8 cellular contexts compared by ENCODE assay signal in genomic region chr4:2794707-2795557, GRCh38. TPM values are rescaled to one million over a fixed set of nuclear protein-coding genes. Genes with fewer than 3 reads are reported as not detected.
DNase-seq lines count a peak whose midpoint lies in the region; ATAC-seq, FAIRE-seq and TF ChIP-seq lines count a peak whose summit lies in the region.

No MANE protein-coding gene starts in this region.

- no peak for FAIRE-seq in astrocyte (lab: Jason Lieb, UNC)

- no peak for TF ChIP-seq CTCF in astrocyte (IDR thresholded peaks at IDR 0.05; ENCODE audit: insufficient read depth, low read depth, low read length)
- TF ChIP-seq CTCF in thyroid gland (IDR thresholded peaks at IDR 0.05): no peak

- peak overlapping the region; percentile 63 for H3K9ac ChIP-seq in astrocyte (ENCODE audit: low read length)

- H3K79me2 ChIP-seq in astrocyte (ENCODE audit: insufficient read depth, low read length): peaks cover 43% of the 10 kb centered on the region

- no peaks in the 10 kb centered on the region for H3K27me3 Mint-ChIP-seq in astrocyte (ENCODE audit: low read depth, unreplicated experiment)

- H3K4me3 ChIP-seq in astrocyte (ENCODE audit: insufficient read depth, low read depth, low read length): no peak overlapping the region
- no peak overlapping the region for H3K4me3 ChIP-seq in thyroid gland (replicated peaks in 1 of 3)

- H2AFZ ChIP-seq in astrocyte (ENCODE audit: low read depth, low read length): peak overlapping the region; percentile 62

- intact Hi-C loops in left colon (cut with DNase I, micrococcal nuclease) (no loop called here), thyroid gland (cut with DNase I) (no loop called here)

- no peak overlapping the region for H3K27ac Mint-ChIP-seq in astrocyte (ENCODE audit: unreplicated experiment)

- no peak for ATAC-seq in left colon
- ATAC-seq in GM18909 (IDR thresholded peaks at IDR 0.05; ENCODE audit: poor library complexity, unreplicated experiment): no peak

- H3K27ac ChIP-seq in astrocyte (ENCODE audit: low read depth, low read length) (peak overlapping the region; percentile 41), thyroid gland (peak overlapping the region; percentile 10 to 70 (median 25))

- no peaks in the 10 kb centered on the region for H3K9me3 ChIP-seq in astrocyte (ENCODE audit: insufficient read depth, low read depth, low read length)
- no peaks in the 10 kb centered on the region for H3K9me3 ChIP-seq in thyroid gland

- TF ChIP-seq POLR2A in thyroid gland (IDR thresholded peaks at IDR 0.05): no peak

- H3K36me3 Mint-ChIP-seq in astrocyte (ENCODE audit: low read depth, unreplicated experiment): no peaks in the 10 kb centered on the region

- peaks cover 34% of the 10 kb centered on the region for H3K4me1 ChIP-seq in astrocyte (ENCODE audit: insufficient read depth, low read length)
- peaks cover 60 to 83% of the 10 kb centered on the region in 2 donors for H3K4me1 ChIP-seq in thyroid gland

- WGBS in thyroid gland, 2 donors: 58 to 64% methylated on average over 5 to 8 of the region's 12 CpGs

- H3K36me3 ChIP-seq in astrocyte (ENCODE audit: insufficient read depth, low read length): no peaks in the 10 kb centered on the region
- no peaks in the 10 kb centered on the region for H3K36me3 ChIP-seq in thyroid gland

- H3K4me2 ChIP-seq in astrocyte (ENCODE audit: low read length): peak overlapping the region; percentile 82

- H3K4me1 Mint-ChIP-seq in astrocyte (ENCODE audit: low read depth, unreplicated experiment): peaks cover 9% of the 10 kb centered on the region

- no peaks in the 10 kb centered on the region for H3K9me3 Mint-ChIP-seq in astrocyte (ENCODE audit: unreplicated experiment)

- peak overlapping the region; percentile 86 for H3K4me3 Mint-ChIP-seq in astrocyte (ENCODE audit: unreplicated experiment)

- H3K27me3 ChIP-seq in astrocyte (ENCODE audit: insufficient read depth, low read length) (no peaks in the 10 kb centered on the region), thyroid gland (no peaks in the 10 kb centered on the region)

- peak; percentile 61 for DNase-seq in activated effector memory CD4-positive, alpha-beta T cell treated with anti-CD3 and anti-CD28 coated beads, Interleukin-2, amount 50 U/mL, for 16 hours
- no peak for DNase-seq in activated effector memory CD4-positive, alpha-beta T cell treated with Interleukin-2 at 50 U/mL for 16 hours
- DNase-seq in astrocyte (ENCODE audit: low read depth) (peak; percentile 72), left colon (peak; percentile 62 to 73), thyroid gland (peak; percentile 64 to 68), NCI-H82 (lab: John Stamatoyannopoulos, UW) (no peak)
- DNase-seq in stimulated activated naive CD4-positive, alpha-beta T cell treated with Interleukin-2 at 50 U/mL for 16 hours (lab: John Stamatoyannopoulos, UW): no peak

- H4K20me1 ChIP-seq in astrocyte (ENCODE audit: insufficient read depth, low read length): no peaks in the 10 kb centered on the region

RNA-seq across cellular contexts. Expression of gene SH3BP2, which starts 2.0 kb away (rescaled TPM):
- total RNA-seq in astrocyte (33.7 and 35.0 TPM in 2 replicates), left colon (10 to 100 TPM; 54.3 to 75.2 TPM), thyroid gland (10 to 100 TPM; 29.6 to 43.5 (median 36.7) TPM)

RNA-seq across cellular contexts. Expression of gene TNIP2, which starts 38.8 kb away (rescaled TPM):
- total RNA-seq in astrocyte: 31.1 and 33.7 TPM in 2 replicates
- 10 to 100 TPM; 47.1 to 63.6 TPM for total RNA-seq in left colon
- total RNA-seq in thyroid gland: 10 to 100 TPM; 44.7 to 65.4 (median 52.2) TPM

RNA-seq across cellular contexts. Expression of gene ADD1, which starts 48.7 kb away (rescaled TPM):
- 258 and 280 TPM in 2 replicates for total RNA-seq in astrocyte
- 100 to 1,000 TPM; 250 to 254 TPM for total RNA-seq in left colon
- 100 to 1,000 TPM; 190 to 222 (median 194) TPM for total RNA-seq in thyroid gland

Comparison
In these comparisons a context has a peak if more than half of its experiments do, and no peak if none do; other contexts are left out.
1. DNase-seq: peak in activated effector memory CD4-positive, alpha-beta T cell treated with anti-CD3 and anti-CD28 coated beads, Interleukin-2, amount 50 U/mL, for 16 hours (single experiment), astrocyte (single experiment), left colon (2 of 2) and thyroid gland (2 of 2); none in activated effector memory CD4-positive, alpha-beta T cell treated with Interleukin-2 at 50 U/mL for 16 hours (single experiment), NCI-H82 (single experiment) and stimulated activated naive CD4-positive, alpha-beta T cell treated with Interleukin-2 at 50 U/mL for 16 hours (single experiment).